Comparison of ENCODE assay signal across 1 cellular context in the genomic region with DNA sequence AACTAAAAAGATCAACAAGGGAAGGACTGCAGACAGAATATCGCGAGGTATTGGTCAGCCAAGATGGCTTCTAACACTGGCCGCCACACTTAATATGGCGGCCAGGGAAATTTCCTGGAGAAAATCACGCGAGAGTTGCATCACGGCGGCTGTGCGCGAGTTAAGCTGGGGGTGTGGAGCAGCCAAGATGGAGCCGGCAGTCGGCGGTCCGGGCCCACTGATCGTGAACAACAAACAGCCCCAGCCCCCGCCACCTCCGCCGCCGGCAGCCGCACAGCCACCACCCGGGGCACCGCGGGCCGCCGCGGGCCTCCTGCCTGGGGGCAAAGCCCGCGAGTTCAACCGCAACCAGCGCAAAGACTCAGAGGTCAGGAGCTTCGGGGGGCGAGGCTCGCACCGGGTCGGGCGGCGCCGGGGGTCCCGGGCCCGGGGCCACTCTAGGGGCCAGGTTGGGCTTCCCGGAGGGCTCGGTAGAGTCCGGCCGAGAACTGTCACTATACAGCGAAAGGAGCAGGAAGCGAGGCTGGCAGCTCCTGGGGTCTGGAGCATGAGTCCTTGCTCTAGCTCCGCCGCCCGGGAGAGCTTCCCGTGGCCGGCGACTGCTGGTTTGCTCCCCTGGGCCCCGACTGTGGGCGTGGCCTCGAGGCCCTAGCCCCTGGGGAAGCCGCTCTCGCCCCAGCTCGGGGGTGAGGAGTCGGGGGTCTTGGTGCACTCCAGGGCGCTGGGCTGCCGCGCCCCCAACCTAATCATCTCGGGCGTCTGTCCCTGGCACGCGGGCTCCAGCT.
TF ChIP-seq lines count a peak whose summit lies in the region.

A gene with protein sequence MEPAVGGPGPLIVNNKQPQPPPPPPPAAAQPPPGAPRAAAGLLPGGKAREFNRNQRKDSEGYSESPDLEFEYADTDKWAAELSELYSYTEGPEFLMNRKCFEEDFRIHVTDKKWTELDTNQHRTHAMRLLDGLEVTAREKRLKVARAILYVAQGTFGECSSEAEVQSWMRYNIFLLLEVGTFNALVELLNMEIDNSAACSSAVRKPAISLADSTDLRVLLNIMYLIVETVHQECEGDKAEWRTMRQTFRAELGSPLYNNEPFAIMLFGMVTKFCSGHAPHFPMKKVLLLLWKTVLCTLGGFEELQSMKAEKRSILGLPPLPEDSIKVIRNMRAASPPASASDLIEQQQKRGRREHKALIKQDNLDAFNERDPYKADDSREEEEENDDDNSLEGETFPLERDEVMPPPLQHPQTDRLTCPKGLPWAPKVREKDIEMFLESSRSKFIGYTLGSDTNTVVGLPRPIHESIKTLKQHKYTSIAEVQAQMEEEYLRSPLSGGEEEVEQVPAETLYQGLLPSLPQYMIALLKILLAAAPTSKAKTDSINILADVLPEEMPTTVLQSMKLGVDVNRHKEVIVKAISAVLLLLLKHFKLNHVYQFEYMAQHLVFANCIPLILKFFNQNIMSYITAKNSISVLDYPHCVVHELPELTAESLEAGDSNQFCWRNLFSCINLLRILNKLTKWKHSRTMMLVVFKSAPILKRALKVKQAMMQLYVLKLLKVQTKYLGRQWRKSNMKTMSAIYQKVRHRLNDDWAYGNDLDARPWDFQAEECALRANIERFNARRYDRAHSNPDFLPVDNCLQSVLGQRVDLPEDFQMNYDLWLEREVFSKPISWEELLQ (plus strand): TSS at position 174 of the 785 bp plus-strand sequence. CDS start 14 bp downstream, at position 188.

TF ChIP-seq in HepG2, 621 proteins besides CTCF, POLR2A, EP300 and RAD21 (continued from another document and continues in another):
- TF ChIP-seq FOXK1 (CRISPR knock-in tag; IDR thresholded peaks at IDR 0.05; ENCODE audit: borderline replicate concordance, low read depth) (peak; percentile 98), GFI1 (CRISPR knock-in tag; IDR thresholded peaks at IDR 0.05; ENCODE audit: borderline replicate concordance) (peak; percentile 36; the same call in 1 of the 2 replicates), ELF3 (CRISPR knock-in tag; IDR thresholded peaks at IDR 0.05) (peak; percentile 92), SOX13 (IDR thresholded peaks at IDR 0.05) (no peak), SOX13 (CRISPR knock-in tag; conservative IDR thresholded peaks at IDR 0.05 in 1 of 2, IDR thresholded peaks at IDR 0.05 in 1 of 2) (peak in 1 of 2 experiments; percentile 25; a peak in 1 of 4 replicates), NFKB2 (CRISPR knock-in tag; IDR thresholded peaks at IDR 0.05; ENCODE audit: borderline replicate concordance) (peak; percentile 68; the same call in 1 of the 2 replicates), MAZ (IDR thresholded peaks at IDR 0.05; ENCODE audit: borderline replicate concordance, low read depth, low read length) (no peak), MAZ (CRISPR knock-in tag; IDR thresholded peaks at IDR 0.05; ENCODE audit: low read depth) (peak; percentile 40; the same call in 1 of the 2 replicates), ZSCAN21 (CRISPR knock-in tag; IDR thresholded peaks at IDR 0.05; ENCODE audit: borderline replicate concordance) (0 out of 2 replicates have a peak, but pooled peaks have one; percentile 45), POLR2AphosphoS5 (IDR thresholded peaks at IDR 0.05; ENCODE audit: low read depth, low read length) (peak; percentile 68), ZNF232 (CRISPR knock-in tag; IDR thresholded peaks at IDR 0.05; ENCODE audit: borderline replicate concordance) (0 out of 2 replicates have a peak, but pooled peaks have one; percentile 32), AGO2 (optimal IDR thresholded peaks at IDR 0.05; ENCODE audit: low read depth, low read length) (peak; percentile 92), RELA (CRISPR knock-in tag; IDR thresholded peaks at IDR 0.05) (no peak), SIX1 (CRISPR knock-in tag; IDR thresholded peaks at IDR 0.05; ENCODE audit: borderline replicate concordance) (no peak), RXRB (CRISPR knock-in tag; IDR thresholded peaks at IDR 0.05; ENCODE audit: borderline replicate concordance) (peak; percentile 15; the same call in 1 of the 2 replicates), MTA1 (CRISPR knock-in tag; IDR thresholded peaks at IDR 0.05; ENCODE audit: borderline replicate concordance) (peak; percentile 63; the same call in 1 of the 2 replicates), ZNF776 (CRISPR knock-in tag; IDR thresholded peaks at IDR 0.05) (peak; percentile 56; the same call in 1 of the 2 replicates), BCL6 (CRISPR knock-in tag; IDR thresholded peaks at IDR 0.05) (peak; percentile 55), CHD4 (IDR thresholded peaks at IDR 0.05; ENCODE audit: borderline replicate concordance, low read length) (no peak), PHF20 (CRISPR knock-in tag; IDR thresholded peaks at IDR 0.05) (peak; percentile 73), GATAD1 (CRISPR knock-in tag; IDR thresholded peaks at IDR 0.05) (peak; percentile 68)
- TF ChIP-seq, protein P1, sequence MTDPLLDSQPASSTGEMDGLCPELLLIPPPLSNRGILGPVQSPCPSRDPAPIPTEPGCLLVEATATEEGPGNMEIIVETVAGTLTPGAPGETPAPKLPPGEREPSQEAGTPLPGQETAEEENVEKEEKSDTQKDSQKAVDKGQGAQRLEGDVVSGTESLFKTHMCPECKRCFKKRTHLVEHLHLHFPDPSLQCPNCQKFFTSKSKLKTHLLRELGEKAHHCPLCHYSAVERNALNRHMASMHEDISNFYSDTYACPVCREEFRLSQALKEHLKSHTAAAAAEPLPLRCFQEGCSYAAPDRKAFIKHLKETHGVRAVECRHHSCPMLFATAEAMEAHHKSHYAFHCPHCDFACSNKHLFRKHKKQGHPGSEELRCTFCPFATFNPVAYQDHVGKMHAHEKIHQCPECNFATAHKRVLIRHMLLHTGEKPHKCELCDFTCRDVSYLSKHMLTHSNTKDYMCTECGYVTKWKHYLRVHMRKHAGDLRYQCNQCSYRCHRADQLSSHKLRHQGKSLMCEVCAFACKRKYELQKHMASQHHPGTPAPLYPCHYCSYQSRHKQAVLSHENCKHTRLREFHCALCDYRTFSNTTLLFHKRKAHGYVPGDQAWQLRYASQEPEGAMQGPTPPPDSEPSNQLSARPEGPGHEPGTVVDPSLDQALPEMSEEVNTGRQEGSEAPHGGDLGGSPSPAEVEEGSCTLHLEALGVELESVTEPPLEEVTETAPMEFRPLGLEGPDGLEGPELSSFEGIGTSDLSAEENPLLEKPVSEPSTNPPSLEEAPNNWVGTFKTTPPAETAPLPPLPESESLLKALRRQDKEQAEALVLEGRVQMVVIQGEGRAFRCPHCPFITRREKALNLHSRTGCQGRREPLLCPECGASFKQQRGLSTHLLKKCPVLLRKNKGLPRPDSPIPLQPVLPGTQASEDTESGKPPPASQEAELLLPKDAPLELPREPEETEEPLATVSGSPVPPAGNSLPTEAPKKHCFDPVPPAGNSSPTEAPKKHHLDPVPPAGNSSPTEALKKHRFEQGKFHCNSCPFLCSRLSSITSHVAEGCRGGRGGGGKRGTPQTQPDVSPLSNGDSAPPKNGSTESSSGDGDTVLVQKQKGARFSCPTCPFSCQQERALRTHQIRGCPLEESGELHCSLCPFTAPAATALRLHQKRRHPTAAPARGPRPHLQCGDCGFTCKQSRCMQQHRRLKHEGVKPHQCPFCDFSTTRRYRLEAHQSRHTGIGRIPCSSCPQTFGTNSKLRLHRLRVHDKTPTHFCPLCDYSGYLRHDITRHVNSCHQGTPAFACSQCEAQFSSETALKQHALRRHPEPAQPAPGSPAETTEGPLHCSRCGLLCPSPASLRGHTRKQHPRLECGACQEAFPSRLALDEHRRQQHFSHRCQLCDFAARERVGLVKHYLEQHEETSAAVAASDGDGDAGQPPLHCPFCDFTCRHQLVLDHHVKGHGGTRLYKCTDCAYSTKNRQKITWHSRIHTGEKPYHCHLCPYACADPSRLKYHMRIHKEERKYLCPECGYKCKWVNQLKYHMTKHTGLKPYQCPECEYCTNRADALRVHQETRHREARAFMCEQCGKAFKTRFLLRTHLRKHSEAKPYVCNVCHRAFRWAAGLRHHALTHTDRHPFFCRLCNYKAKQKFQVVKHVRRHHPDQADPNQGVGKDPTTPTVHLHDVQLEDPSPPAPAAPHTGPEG (CRISPR knock-in tag; IDR thresholded peaks at IDR 0.05), result peak; percentile 39; the same call in 1 of the 2 replicates
- TF ChIP-seq, protein P2, sequence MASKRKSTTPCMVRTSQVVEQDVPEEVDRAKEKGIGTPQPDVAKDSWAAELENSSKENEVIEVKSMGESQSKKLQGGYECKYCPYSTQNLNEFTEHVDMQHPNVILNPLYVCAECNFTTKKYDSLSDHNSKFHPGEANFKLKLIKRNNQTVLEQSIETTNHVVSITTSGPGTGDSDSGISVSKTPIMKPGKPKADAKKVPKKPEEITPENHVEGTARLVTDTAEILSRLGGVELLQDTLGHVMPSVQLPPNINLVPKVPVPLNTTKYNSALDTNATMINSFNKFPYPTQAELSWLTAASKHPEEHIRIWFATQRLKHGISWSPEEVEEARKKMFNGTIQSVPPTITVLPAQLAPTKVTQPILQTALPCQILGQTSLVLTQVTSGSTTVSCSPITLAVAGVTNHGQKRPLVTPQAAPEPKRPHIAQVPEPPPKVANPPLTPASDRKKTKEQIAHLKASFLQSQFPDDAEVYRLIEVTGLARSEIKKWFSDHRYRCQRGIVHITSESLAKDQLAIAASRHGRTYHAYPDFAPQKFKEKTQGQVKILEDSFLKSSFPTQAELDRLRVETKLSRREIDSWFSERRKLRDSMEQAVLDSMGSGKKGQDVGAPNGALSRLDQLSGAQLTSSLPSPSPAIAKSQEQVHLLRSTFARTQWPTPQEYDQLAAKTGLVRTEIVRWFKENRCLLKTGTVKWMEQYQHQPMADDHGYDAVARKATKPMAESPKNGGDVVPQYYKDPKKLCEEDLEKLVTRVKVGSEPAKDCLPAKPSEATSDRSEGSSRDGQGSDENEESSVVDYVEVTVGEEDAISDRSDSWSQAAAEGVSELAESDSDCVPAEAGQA (IDR thresholded peaks at IDR 0.05; ENCODE audit: low read depth), result peak; percentile 92
- TF ChIP-seq, protein P2 (CRISPR knock-in tag; IDR thresholded peaks at IDR 0.05; ENCODE audit: borderline replicate concordance), result no peak
- TF ChIP-seq, protein P3, sequence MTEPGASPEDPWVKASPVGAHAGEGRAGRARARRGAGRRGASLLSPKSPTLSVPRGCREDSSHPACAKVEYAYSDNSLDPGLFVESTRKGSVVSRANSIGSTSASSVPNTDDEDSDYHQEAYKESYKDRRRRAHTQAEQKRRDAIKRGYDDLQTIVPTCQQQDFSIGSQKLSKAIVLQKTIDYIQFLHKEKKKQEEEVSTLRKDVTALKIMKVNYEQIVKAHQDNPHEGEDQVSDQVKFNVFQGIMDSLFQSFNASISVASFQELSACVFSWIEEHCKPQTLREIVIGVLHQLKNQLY (CRISPR knock-in tag; IDR thresholded peaks at IDR 0.05), result no peak; the same call in 1 of the 2 replicates
- TF ChIP-seq, protein P4, sequence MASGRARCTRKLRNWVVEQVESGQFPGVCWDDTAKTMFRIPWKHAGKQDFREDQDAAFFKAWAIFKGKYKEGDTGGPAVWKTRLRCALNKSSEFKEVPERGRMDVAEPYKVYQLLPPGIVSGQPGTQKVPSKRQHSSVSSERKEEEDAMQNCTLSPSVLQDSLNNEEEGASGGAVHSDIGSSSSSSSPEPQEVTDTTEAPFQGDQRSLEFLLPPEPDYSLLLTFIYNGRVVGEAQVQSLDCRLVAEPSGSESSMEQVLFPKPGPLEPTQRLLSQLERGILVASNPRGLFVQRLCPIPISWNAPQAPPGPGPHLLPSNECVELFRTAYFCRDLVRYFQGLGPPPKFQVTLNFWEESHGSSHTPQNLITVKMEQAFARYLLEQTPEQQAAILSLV (CRISPR knock-in tag; IDR thresholded peaks at IDR 0.05; ENCODE audit: borderline replicate concordance), result peak; percentile 72; the same call in 1 of the 2 replicates
- TF ChIP-seq, protein P5, sequence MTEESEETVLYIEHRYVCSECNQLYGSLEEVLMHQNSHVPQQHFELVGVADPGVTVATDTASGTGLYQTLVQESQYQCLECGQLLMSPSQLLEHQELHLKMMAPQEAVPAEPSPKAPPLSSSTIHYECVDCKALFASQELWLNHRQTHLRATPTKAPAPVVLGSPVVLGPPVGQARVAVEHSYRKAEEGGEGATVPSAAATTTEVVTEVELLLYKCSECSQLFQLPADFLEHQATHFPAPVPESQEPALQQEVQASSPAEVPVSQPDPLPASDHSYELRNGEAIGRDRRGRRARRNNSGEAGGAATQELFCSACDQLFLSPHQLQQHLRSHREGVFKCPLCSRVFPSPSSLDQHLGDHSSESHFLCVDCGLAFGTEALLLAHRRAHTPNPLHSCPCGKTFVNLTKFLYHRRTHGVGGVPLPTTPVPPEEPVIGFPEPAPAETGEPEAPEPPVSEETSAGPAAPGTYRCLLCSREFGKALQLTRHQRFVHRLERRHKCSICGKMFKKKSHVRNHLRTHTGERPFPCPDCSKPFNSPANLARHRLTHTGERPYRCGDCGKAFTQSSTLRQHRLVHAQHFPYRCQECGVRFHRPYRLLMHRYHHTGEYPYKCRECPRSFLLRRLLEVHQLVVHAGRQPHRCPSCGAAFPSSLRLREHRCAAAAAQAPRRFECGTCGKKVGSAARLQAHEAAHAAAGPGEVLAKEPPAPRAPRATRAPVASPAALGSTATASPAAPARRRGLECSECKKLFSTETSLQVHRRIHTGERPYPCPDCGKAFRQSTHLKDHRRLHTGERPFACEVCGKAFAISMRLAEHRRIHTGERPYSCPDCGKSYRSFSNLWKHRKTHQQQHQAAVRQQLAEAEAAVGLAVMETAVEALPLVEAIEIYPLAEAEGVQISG (CRISPR knock-in tag; IDR thresholded peaks at IDR 0.05), result peak; percentile 75
- TF ChIP-seq, protein P6, sequence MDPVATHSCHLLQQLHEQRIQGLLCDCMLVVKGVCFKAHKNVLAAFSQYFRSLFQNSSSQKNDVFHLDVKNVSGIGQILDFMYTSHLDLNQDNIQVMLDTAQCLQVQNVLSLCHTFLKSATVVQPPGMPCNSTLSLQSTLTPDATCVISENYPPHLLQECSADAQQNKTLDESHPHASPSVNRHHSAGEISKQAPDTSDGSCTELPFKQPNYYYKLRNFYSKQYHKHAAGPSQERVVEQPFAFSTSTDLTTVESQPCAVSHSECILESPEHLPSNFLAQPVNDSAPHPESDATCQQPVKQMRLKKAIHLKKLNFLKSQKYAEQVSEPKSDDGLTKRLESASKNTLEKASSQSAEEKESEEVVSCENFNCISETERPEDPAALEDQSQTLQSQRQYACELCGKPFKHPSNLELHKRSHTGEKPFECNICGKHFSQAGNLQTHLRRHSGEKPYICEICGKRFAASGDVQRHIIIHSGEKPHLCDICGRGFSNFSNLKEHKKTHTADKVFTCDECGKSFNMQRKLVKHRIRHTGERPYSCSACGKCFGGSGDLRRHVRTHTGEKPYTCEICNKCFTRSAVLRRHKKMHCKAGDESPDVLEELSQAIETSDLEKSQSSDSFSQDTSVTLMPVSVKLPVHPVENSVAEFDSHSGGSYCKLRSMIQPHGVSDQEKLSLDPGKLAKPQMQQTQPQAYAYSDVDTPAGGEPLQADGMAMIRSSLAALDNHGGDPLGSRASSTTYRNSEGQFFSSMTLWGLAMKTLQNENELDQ (CRISPR knock-in tag; IDR thresholded peaks at IDR 0.05; ENCODE audit: borderline replicate concordance), result no peak
